13 cellular contexts compared by ENCODE assay signal in genomic region chr10:25176421-25176968, GRCh38. TPM values are rescaled to one million over a fixed set of nuclear protein-coding genes. Genes with fewer than 3 reads are reported as not detected.
DNase-seq lines count a peak whose midpoint lies in the region; FAIRE-seq and TF ChIP-seq lines count a peak whose summit lies in the region.
"Had no signal": no experiment of that assay in that cellular context is flagged by ENCODE, and none has a peak within 500 bp of the region (broad histone marks: within the 10 kb centered on the region; RNA-seq: fewer than 3 reads in every experiment).

No MANE protein-coding gene starts in this region.

- peaks cover 29% of the 10 kb centered on the region for H3K27me3 ChIP-seq in H7 (ENCODE audit: control insufficient read depth, insufficient read depth, low read length)

- H3K27ac ChIP-seq in coronary artery: no peak overlapping the region
- H3K27ac ChIP-seq: esophagus squamous epithelium had no signal

- H3K36me3 Mint-ChIP-seq in mesothelial cell of epicardium: no peaks in the 10 kb centered on the region

- peak overlapping the region; percentile 86 for H3K4me3 Mint-ChIP-seq in mesothelial cell of epicardium
- H3K4me3 Mint-ChIP-seq: activated CD8-positive, alpha-beta memory T cell treated with anti-CD3 and anti-CD28 coated beads, Interleukin-2, amount 10 ng/mL, durations not matched to agents 7 days and 5 days; CD4-positive, alpha-beta T cell had no signal

- peaks cover 36% of the 10 kb centered on the region for H3K4me1 Mint-ChIP-seq in mesothelial cell of epicardium

- H3K27me3 Mint-ChIP-seq in mesothelial cell of epicardium (ENCODE audit: low read depth): peaks cover 84% of the 10 kb centered on the region

- intact Hi-C loops in cardiac septum (cut with DNase I): no loop called here

- H3K36me3 ChIP-seq in H7 (replicated peaks; ENCODE audit: control insufficient read depth, insufficient read depth, low read length): no peaks in the 10 kb centered on the region
- H3K36me3 ChIP-seq: esophagus squamous epithelium had no signal

- H3K4me3 ChIP-seq in H7 (ENCODE audit: insufficient read depth, low read depth, low read length) (peak overlapping the region; percentile 77), coronary artery (no peak overlapping the region)
- H3K4me3 ChIP-seq: lung had no signal

- TF ChIP-seq CTCF in mesothelial cell of epicardium (IDR thresholded peaks at IDR 0.05; ENCODE audit: unreplicated experiment) (no peak), coronary artery (IDR thresholded peaks at IDR 0.05) (no peak)

- DNase-seq in C1 segment of cervical spinal cord (lab: John Stamatoyannopoulos, UW) (peak in 9 of 14 donors; percentile 3 to 56 (median 28)), H7 (peak; percentile 61), astrocyte of the hippocampus (ENCODE audit: low read depth, low spot score) (peak; percentile 21), mesothelial cell of epicardium (ENCODE audit: low spot score in 2 of 2, unreplicated experiment in 2 of 2) (peak in 1 of 2 experiments; percentile 41), urothelium cell line (ENCODE audit: low spot score) (no peak), coronary artery (ENCODE audit: low spot score) (no peak), DMS53 treated with DMSO at 0.1 percent for 48 hours (lab: John Stamatoyannopoulos, UW; ENCODE audit: unreplicated experiment) (no peak), cardiac septum (ENCODE audit: low spot score) (no peak)
- DNase-seq: activated CD8-positive, alpha-beta memory T cell treated with anti-CD3 and anti-CD28 coated beads, Interleukin-2, amount 10 ng/mL, durations not matched to agents 7 days and 5 days; CD4-positive, alpha-beta T cell; esophagus squamous epithelium had no signal

- no peak for FAIRE-seq in urothelium cell line (lab: Jason Lieb, UNC)
- FAIRE-seq: GM12892 had no signal

- H3K27ac Mint-ChIP-seq in mesothelial cell of epicardium: no peak overlapping the region
- H3K27ac Mint-ChIP-seq: activated CD8-positive, alpha-beta memory T cell treated with anti-CD3 and anti-CD28 coated beads, Interleukin-2, amount 10 ng/mL, durations not matched to agents 7 days and 5 days; CD4-positive, alpha-beta T cell had no signal

- H3K9me3 Mint-ChIP-seq in mesothelial cell of epicardium: no peaks in the 10 kb centered on the region

RNA-seq across cellular contexts. Expression of gene GPR158, which starts 1.7 kb away (rescaled TPM):
- total RNA-seq in H7 (2014; rRNA removed; shearing (Covaris generic)): 0.35 and 0.44 TPM in 2 replicates
- total RNA-seq in mesothelial cell of epicardium (7.3 to 7.9 TPM (median 7.5 TPM) in 3 replicates), cardiac septum (0.05 TPM)
- total RNA-seq: activated CD8-positive, alpha-beta memory T cell treated with anti-CD3 and anti-CD28 coated beads, Interleukin-2, amount 10 ng/mL, durations not matched to agents 7 days and 5 days; CD4-positive, alpha-beta T cell; esophagus squamous epithelium had no signal

Comparison
In these comparisons a context has a peak if more than half of its experiments do, and no peak if none do; other contexts are left out.
1. DNase-seq: peak in C1 segment of cervical spinal cord (9 of 14), H7 (single experiment) and astrocyte of the hippocampus (single experiment); none in urothelium cell line (single experiment), coronary artery (single experiment), DMS53 treated with DMSO at 0.1 percent for 48 hours (single experiment) and cardiac septum (single experiment).